Comparison of ENCODE assay signal across 1 cellular context in the genomic region with DNA sequence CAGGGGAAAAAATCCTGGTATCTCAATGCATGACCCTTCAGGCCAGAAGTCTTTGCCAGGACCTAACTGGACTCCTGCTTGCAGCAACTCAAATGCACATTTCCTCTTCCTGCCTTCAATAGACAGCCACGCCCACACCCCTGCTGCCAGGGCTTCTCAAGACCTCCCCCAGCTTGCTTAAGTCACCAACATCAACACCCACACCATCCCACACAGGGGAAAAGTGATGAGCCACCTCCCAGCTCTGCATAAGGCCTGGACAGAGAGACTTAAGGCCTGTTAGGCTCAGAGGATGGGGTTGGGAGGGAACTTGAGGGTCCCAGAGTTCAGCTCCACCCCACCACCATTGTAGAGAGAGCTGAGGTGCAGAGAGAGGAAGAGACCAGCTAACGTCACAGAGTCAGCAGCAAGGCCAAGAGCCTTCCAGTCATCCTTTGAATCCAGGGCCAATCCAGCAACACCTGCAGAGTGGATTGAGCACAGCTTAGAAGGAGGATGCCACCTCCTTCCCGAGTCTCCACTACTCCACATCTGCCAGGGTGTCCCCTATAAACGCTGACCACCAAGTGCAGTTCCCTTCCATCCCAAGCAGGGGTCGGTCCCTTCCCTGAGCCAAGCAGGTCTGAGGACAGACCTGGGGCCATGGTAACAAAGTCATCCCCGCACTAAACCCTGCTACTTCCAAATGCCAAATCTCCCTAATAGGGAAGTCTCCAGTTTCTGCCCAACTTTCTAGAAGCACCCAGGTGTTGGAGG.
TF ChIP-seq lines count a peak whose summit lies in the region.

No MANE protein-coding gene starts in this region.

TF ChIP-seq in WTC11, 78 proteins besides CTCF, POLR2A, EP300 and RAD21 (continued from another document):
- TF ChIP-seq, protein P1, sequence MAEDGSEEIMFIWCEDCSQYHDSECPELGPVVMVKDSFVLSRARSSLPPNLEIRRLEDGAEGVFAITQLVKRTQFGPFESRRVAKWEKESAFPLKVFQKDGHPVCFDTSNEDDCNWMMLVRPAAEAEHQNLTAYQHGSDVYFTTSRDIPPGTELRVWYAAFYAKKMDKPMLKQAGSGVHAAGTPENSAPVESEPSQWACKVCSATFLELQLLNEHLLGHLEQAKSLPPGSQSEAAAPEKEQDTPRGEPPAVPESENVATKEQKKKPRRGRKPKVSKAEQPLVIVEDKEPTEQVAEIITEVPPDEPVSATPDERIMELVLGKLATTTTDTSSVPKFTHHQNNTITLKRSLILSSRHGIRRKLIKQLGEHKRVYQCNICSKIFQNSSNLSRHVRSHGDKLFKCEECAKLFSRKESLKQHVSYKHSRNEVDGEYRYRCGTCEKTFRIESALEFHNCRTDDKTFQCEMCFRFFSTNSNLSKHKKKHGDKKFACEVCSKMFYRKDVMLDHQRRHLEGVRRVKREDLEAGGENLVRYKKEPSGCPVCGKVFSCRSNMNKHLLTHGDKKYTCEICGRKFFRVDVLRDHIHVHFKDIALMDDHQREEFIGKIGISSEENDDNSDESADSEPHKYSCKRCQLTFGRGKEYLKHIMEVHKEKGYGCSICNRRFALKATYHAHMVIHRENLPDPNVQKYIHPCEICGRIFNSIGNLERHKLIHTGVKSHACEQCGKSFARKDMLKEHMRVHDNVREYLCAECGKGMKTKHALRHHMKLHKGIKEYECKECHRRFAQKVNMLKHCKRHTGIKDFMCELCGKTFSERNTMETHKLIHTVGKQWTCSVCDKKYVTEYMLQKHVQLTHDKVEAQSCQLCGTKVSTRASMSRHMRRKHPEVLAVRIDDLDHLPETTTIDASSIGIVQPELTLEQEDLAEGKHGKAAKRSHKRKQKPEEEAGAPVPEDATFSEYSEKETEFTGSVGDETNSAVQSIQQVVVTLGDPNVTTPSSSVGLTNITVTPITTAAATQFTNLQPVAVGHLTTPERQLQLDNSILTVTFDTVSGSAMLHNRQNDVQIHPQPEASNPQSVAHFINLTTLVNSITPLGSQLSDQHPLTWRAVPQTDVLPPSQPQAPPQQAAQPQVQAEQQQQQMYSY (CRISPR knock-in tag; IDR thresholded peaks at IDR 0.05), result 0 out of 2 replicates have a peak, but pooled peaks have one; percentile 27
- TF ChIP-seq SMAD3 (CRISPR knock-in tag; IDR thresholded peaks at IDR 0.05; ENCODE audit: borderline replicate concordance), result no peak
- TF ChIP-seq, protein P2, sequence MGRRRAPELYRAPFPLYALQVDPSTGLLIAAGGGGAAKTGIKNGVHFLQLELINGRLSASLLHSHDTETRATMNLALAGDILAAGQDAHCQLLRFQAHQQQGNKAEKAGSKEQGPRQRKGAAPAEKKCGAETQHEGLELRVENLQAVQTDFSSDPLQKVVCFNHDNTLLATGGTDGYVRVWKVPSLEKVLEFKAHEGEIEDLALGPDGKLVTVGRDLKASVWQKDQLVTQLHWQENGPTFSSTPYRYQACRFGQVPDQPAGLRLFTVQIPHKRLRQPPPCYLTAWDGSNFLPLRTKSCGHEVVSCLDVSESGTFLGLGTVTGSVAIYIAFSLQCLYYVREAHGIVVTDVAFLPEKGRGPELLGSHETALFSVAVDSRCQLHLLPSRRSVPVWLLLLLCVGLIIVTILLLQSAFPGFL (CRISPR knock-in tag; IDR thresholded peaks at IDR 0.05; ENCODE audit: borderline replicate concordance), result no peak
